Comparison of ENCODE assay signal across 15 cellular contexts in the genomic region with DNA sequence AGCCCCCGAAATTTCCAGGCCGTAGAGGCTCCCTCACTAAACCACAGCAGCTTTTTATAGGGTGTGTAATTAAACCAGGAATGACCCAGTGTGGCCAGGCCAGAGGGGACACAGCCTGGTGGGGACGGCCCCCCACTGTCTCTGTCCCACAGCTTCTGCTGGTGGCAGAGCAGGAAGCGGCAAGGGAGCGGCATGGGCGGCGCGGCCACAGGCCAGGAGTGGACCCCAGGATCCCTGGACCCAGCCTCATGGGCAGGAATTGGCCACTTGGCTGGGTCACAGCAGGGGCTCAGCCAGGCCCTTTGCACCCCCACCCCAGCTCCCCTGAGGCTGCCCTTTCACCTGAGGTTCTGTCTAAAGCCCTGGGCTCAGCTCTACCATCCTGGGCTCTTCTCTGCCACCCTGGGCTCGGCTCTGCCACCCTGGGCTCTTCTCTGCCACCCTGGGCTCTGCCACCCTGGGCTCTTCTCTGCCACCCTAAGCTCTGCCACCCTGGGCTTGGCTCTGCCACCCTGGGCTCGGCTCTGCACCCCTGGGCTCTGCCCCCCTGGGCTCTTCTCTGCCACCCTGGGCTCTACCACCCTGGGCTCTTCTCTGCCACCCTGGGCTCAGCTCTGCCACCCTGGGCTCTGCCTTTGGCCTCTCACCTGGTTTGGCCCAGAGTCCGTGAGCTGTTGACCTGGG. TPM values are rescaled to one million over a fixed set of nuclear protein-coding genes. Genes with fewer than 3 reads are reported as not detected.
A peak's percentile ranks its signal among the peaks of the same experiment; 100 is the strongest.
DNase-seq lines count a peak whose midpoint lies in the region; ATAC-seq, FAIRE-seq and TF ChIP-seq lines count a peak whose summit lies in the region.
"Had no signal": no experiment of that assay in that cellular context is flagged by ENCODE, and none has a peak within 500 bp of the region (broad histone marks: within the 10 kb centered on the region; RNA-seq: fewer than 3 reads in every experiment).

No MANE protein-coding gene starts in this region.

- in situ Hi-C loops in K562 (cut with MboI), result no loop called here
- in situ Hi-C loops in HepG2 (cut with HindIII; ENCODE audit: extremely low pct_ligation_motif_present, low pct_unique_long_range_greater_than_20kb), result no loop called here

- peaks cover 4% of the 10 kb centered on the region for H3K4me1 Mint-ChIP-seq in type B pancreatic cell (ENCODE audit: unreplicated experiment)

- no peaks in the 10 kb centered on the region for H3K27me3 Mint-ChIP-seq in type B pancreatic cell
- H3K27me3 Mint-ChIP-seq: CD4-positive, CD25-positive, alpha-beta regulatory T cell had no signal

- H3K27ac Mint-ChIP-seq in type B pancreatic cell, result peak overlapping the region; percentile 85

- TF ChIP-seq CTCF in HEK293 (tag by site-specific recombination; IDR thresholded peaks at IDR 0.05) (no peak), K562 (IDR thresholded peaks at IDR 0.05 in 2 of 3, conservative IDR thresholded peaks at IDR 0.05 in 1 of 3; ENCODE audit: insufficient read depth in 2 of 3, low read depth in 1 of 3, low read length in 3 of 3) (no peak), HepG2 (CRISPR knock-in tag; IDR thresholded peaks at IDR 0.05) (no peak), type B pancreatic cell (conservative IDR thresholded peaks at IDR 0.05) (no peak), breast epithelium (IDR thresholded peaks at IDR 0.05) (no peak)

- H2AFZ ChIP-seq in K562 (ENCODE audit: low read depth, low read length), result no peak overlapping the region
- no peak overlapping the region for H2AFZ ChIP-seq in HepG2 (ENCODE audit: low read length)

- no peak overlapping the region for H3K4me3 Mint-ChIP-seq in type B pancreatic cell
- H3K4me3 Mint-ChIP-seq: CD4-positive, CD25-positive, alpha-beta regulatory T cell had no signal

- H3K9me1 ChIP-seq in K562 (ENCODE audit: control insufficient read depth, insufficient read depth, low read length), result no peaks in the 10 kb centered on the region

- 69% methylated on average over 8 of the region's 11 CpGs for WGBS in K562 (ENCODE audit: insufficient coverage, low coverage, missing lambda C conversion rate)
- 92% methylated on average over 5 of the region's 11 CpGs for WGBS in HepG2 (ENCODE audit: low lambda C conversion rate)

- H3K4me1 ChIP-seq in HEK293 (ENCODE audit: control insufficient read depth, insufficient read depth, low read length), result no peaks in the 10 kb centered on the region
- H3K4me1 ChIP-seq in K562 (replicated peaks in 1 of 2; ENCODE audit: control insufficient read depth in 2 of 2, insufficient read depth in 2 of 2, low read length in 2 of 2), result peaks cover 0 to 50% of the 10 kb centered on the region in 2 experiments; a peak in 2 of 5 replicates
- H3K4me1 ChIP-seq in HepG2 (ENCODE audit: insufficient read depth, low read length), result no peaks in the 10 kb centered on the region
- no peaks in the 10 kb centered on the region for H3K4me1 ChIP-seq in SJCRH30
- peaks cover 3 to 7% of the 10 kb centered on the region in 2 donors for H3K4me1 ChIP-seq in breast epithelium
- H3K4me1 ChIP-seq: BE2C had no signal

- peaks cover 4% of the 10 kb centered on the region for H3K36me3 Mint-ChIP-seq in type B pancreatic cell
- H3K36me3 Mint-ChIP-seq: CD4-positive, CD25-positive, alpha-beta regulatory T cell had no signal

- CTCF ChIA-PET in HEK293 (lab: Yijun Ruan, JAX), result interaction anchor here (0.6 kb wide), 2 partner anchors 14 to 86 kb away, joined by 3 to 5 read pairs; no protein-coding TSS in a partner anchor
- CTCF ChIA-PET in K562 (lab: Yijun Ruan, JAX; ENCODE audit: low intra/inter-chr PET ratio), result no interaction called here
- CTCF ChIA-PET in HepG2 (lab: Yijun Ruan, JAX; ENCODE audit: low intra/inter-chr PET ratio, low total read pairs), result no interaction called here

- H3K27ac ChIP-seq in HEK293 (ENCODE audit: extremely low read depth, low read depth, low read length) (no peak overlapping the region), K562 (ENCODE audit: extremely low read depth, low read depth, low read length) (no peak overlapping the region), HepG2 (ENCODE audit: extremely low read length, insufficient read depth, low read length) (no peak overlapping the region), SJCRH30 (no peak overlapping the region), breast epithelium (no peak overlapping the region)
- H3K27ac ChIP-seq: A549, HL-60 had no signal

- H3K79me2 ChIP-seq in K562 (ENCODE audit: control insufficient read depth, insufficient read depth, low read length) (no peaks in the 10 kb centered on the region), HepG2 (ENCODE audit: insufficient read depth, low read length) (no peaks in the 10 kb centered on the region)

- POLR2A ChIA-PET in HEK293 (lab: Yijun Ruan, JAX) (no interaction called here), K562 (lab: Yijun Ruan, JAX) (interaction anchor here (0.6 kb wide), 2 partner anchors 43 to 346 kb away, joined by 3 read pairs; no protein-coding TSS in a partner anchor), HepG2 (lab: Yijun Ruan, JAX) (no interaction called here)

- H3K36me3 ChIP-seq in HEK293 (ENCODE audit: control insufficient read depth in 2 of 2, insufficient read depth in 1 of 2, low read length in 2 of 2), result no peaks in the 10 kb centered on the region
- H3K36me3 ChIP-seq in K562 (ENCODE audit: control insufficient read depth, insufficient read depth, low read length), result no peaks in the 10 kb centered on the region
- H3K36me3 ChIP-seq in HepG2 (replicated peaks in 1 of 2; ENCODE audit: control insufficient read depth in 1 of 2, insufficient read depth in 2 of 2, low read length in 2 of 2), result peaks cover 0 to 1% of the 10 kb centered on the region in 2 experiments; a peak in 1 of 5 replicates
- no peaks in the 10 kb centered on the region for H3K36me3 ChIP-seq in SJCRH30
- H3K36me3 ChIP-seq in breast epithelium, result no peaks in the 10 kb centered on the region
- H3K36me3 ChIP-seq: BE2C had no signal

- peaks cover 4% of the 10 kb centered on the region for H4K20me1 ChIP-seq in K562 (replicated peaks; ENCODE audit: control insufficient read depth, insufficient read depth, low read length)
- H4K20me1 ChIP-seq in HepG2 (ENCODE audit: insufficient read depth, low read length), result peaks cover 3% of the 10 kb centered on the region; the same call in 1 of the 2 replicates

- DNase-seq in K562 (ENCODE audit: extremely low read depth in 1 of 4, low spot score in 3 of 4) (no peak), HepG2 (ENCODE audit: low spot score) (no peak), type B pancreatic cell (ENCODE audit: extremely low spot score, unreplicated experiment) (no peak), SJCRH30 (no peak), breast epithelium (ENCODE audit: low spot score in 2 of 2) (no peak), foreskin melanocyte (no peak)
- DNase-seq: BE2C; CD4-positive, CD25-positive, alpha-beta regulatory T cell; DMS79; HCEC 1CT; KBM-7 had no signal

- TF ChIP-seq POLR2A in K562 (conservative IDR thresholded peaks at IDR 0.05) (no peak), HepG2 (IDR thresholded peaks at IDR 0.05; ENCODE audit: insufficient read depth in 1 of 2, low read depth in 2 of 2, low read length in 2 of 2) (no peak), breast epithelium (IDR thresholded peaks at IDR 0.05) (no peak)

- H3K4me2 ChIP-seq in K562 (ENCODE audit: insufficient read depth, low read length), result no peak overlapping the region
- H3K4me2 ChIP-seq in HepG2 (ENCODE audit: low read depth, low read length), result no peak overlapping the region
- H3K4me2 ChIP-seq: A549 had no signal

- H3K9me3 ChIP-seq in HEK293 (ENCODE audit: control insufficient read depth, insufficient read depth, low read depth, low read length) (no peaks in the 10 kb centered on the region), K562 (replicated peaks; ENCODE audit: control insufficient read depth, insufficient read depth, low read depth, low read length) (no peaks in the 10 kb centered on the region), HepG2 (ENCODE audit: low read length) (peaks cover 17% of the 10 kb centered on the region), SJCRH30 (replicated peaks) (no peaks in the 10 kb centered on the region), breast epithelium (no peaks in the 10 kb centered on the region)

- no peak for TF ChIP-seq EP300 in K562 (IDR thresholded peaks at IDR 0.05; ENCODE audit: low read length)
- TF ChIP-seq EP300 in HepG2 (IDR thresholded peaks at IDR 0.05; ENCODE audit: low read depth in 2 of 2, low read length in 2 of 2), result no peak
- TF ChIP-seq EP300 in HepG2 (CRISPR knock-in tag; IDR thresholded peaks at IDR 0.05; ENCODE audit: borderline replicate concordance), result no peak

- no peak for TF ChIP-seq RAD21 in K562 (CRISPR knock-in tag; conservative IDR thresholded peaks at IDR 0.05 in 1 of 2, IDR thresholded peaks at IDR 0.05 in 1 of 2)
- no peak for TF ChIP-seq RAD21 in HepG2 (CRISPR knock-in tag; IDR thresholded peaks at IDR 0.05)

- intact Hi-C loops in K562 (cut with micrococcal nuclease) (no loop called here), HepG2 (cut with micrococcal nuclease; ENCODE audit: unreplicated experiment) (no loop called here), breast epithelium (cut with DNase I; ENCODE audit: low total_unique reads) (loop anchor here (10.0 kb wide), 1 partner anchor 104 kb away; no protein-coding TSS in a partner anchor)

- no peaks in the 10 kb centered on the region for H3K9me3 Mint-ChIP-seq in type B pancreatic cell

- no TSS peak for BruUV-seq in K562 (replicated peaks; lab: Mats Ljungman, UMichigan)
- BruUV-seq in HepG2 (replicated peaks; lab: Mats Ljungman, UMichigan), result no TSS peak

- FAIRE-seq in K562 (lab: Jason Lieb, UNC), result no peak
- no peak for FAIRE-seq in HepG2 (lab: Jason Lieb, UNC)
- FAIRE-seq: A549, GM12891 had no signal

- H3K9ac ChIP-seq in K562 (ENCODE audit: insufficient read depth in 1 of 2, low read depth in 2 of 2, low read length in 2 of 2), result no peak overlapping the region
- H3K9ac ChIP-seq in HepG2 (ENCODE audit: insufficient read depth, low read depth, low read length), result no peak overlapping the region

- no peaks in the 10 kb centered on the region for H3K27me3 ChIP-seq in K562 (ENCODE audit: control insufficient read depth in 2 of 2, insufficient read depth in 2 of 2, low read length in 2 of 2)
- H3K27me3 ChIP-seq in HepG2 (ENCODE audit: control insufficient read depth in 1 of 2, insufficient read depth in 2 of 2, low read length in 2 of 2), result no peaks in the 10 kb centered on the region
- no peaks in the 10 kb centered on the region for H3K27me3 ChIP-seq in SJCRH30
- no peaks in the 10 kb centered on the region for H3K27me3 ChIP-seq in breast epithelium
- H3K27me3 ChIP-seq: BE2C had no signal

- H3K4me3 ChIP-seq in HEK293 (ENCODE audit: low read depth, low read length) (no peak overlapping the region), K562 (no peak overlapping the region), HepG2 (replicated peaks in 1 of 3; ENCODE audit: insufficient read depth in 1 of 3, low read depth in 2 of 3, low read length in 3 of 3) (no peak overlapping the region), SJCRH30 (no peak overlapping the region), breast epithelium (no peak overlapping the region)
- H3K4me3 ChIP-seq: A549 had no signal

- ATAC-seq in K562 (no peak), HepG2 (no peak)
- ATAC-seq: A549 had no signal

RNA-seq across cellular contexts. Expression of gene FBRSL1, which starts 39.3 kb away (rescaled TPM):
- 25.5 and 41.9 TPM in 2 replicates for total RNA-seq in K562 (2011; cell fraction: chromatin; rRNA removed; ENCODE audit: low replicate concordance)
- 25.0 and 40.7 TPM in 2 replicates for total RNA-seq in K562 (2011; cell fraction: nucleolus; rRNA removed)
- total RNA-seq in K562 (2011; cell fraction: nucleoplasm; rRNA removed), result 23.3 and 28.3 TPM in 2 replicates
- total RNA-seq in K562 (2014; rRNA removed) (21.7 and 24.6 TPM in 2 replicates), K562 (2014; rRNA removed; fragmentation: Illumina TruSeq; extraction: Trizol) (1.1 and 1.3 TPM in 2 replicates), K562 (2015; rRNA removed; fragmentation: Illumina TruSeq; extraction: Trizol) (7.3 and 12.9 TPM in 2 replicates), K562 (2021) (112 and 129 TPM in 2 replicates), HepG2 (2016; rRNA removed; fragmentation: Illumina TruSeq; extraction: Trizol) (3.7 and 7.9 TPM in 2 replicates), type B pancreatic cell (ENCODE audit: low replicate concordance) (108 TPM in 2 replicates), breast epithelium (1 to 10 TPM; 3.5 to 9.8 (median 7.2) TPM)
- polyA plus RNA-seq in K562 (2011; rRNA removed) (1.9 and 4.3 TPM in 2 replicates), K562 (2014; fragmentation: Illumina TruSeq; extraction: Trizol) (29.3 and 35.8 TPM in 2 replicates), K562 (2014; fragmentation: Nextera tagmentation; extraction: Ambion mirVana) (under 1 TPM; 0.24 to 0.29 TPM), K562 (2014; rRNA removed) (27.4 and 32.3 TPM in 2 replicates), HepG2 (2011; rRNA removed) (3.6 and 4.9 TPM in 2 replicates)
- polyA plus RNA-seq in K562 (2011; cell fraction: cytosol; rRNA removed), result 3.7 and 13.3 TPM in 2 replicates
- polyA plus RNA-seq in K562 (2011; cell fraction: nucleus; rRNA removed), result 16.7 and 51.7 TPM in 2 replicates
- polyA plus RNA-seq in K562 (2012), result 41.9 and 54.8 TPM in 2 replicates
- 0.81 and 1.8 TPM in 2 replicates for polyA minus RNA-seq in K562 (2011; rRNA and poly(A)+ RNA removed)
- 21.0 and 29.9 TPM in 2 replicates for polyA minus RNA-seq in K562 (2011; cell fraction: cytosol; rRNA and poly(A)+ RNA removed)
- polyA minus RNA-seq in K562 (2011; cell fraction: nucleus; rRNA and poly(A)+ RNA removed), result 9.0 and 9.3 TPM in 2 replicates
- 2.7 and 3.6 TPM in 2 replicates for total RNA-seq in HepG2 (2016; cell fraction: cytosol; rRNA removed; fragmentation: Illumina TruSeq; extraction: Trizol; ENCODE audit: low read depth)
- 5.4 and 6.9 TPM in 2 replicates for total RNA-seq in HepG2 (2016; cell fraction: insoluble cytoplasmic fraction; rRNA removed; fragmentation: Illumina TruSeq; extraction: Trizol)
- total RNA-seq in HepG2 (2016; cell fraction: membrane; rRNA removed; fragmentation: Illumina TruSeq; extraction: Trizol), result 7.0 and 9.3 TPM in 2 replicates
- 10.9 and 11.0 TPM in 2 replicates for total RNA-seq in HepG2 (2016; cell fraction: nucleus; rRNA removed; fragmentation: Illumina TruSeq; extraction: Trizol)
- polyA plus RNA-seq in HepG2 (2011; cell fraction: cytosol; rRNA removed), result 3.0 and 6.0 TPM in 2 replicates
- polyA plus RNA-seq in HepG2 (2011; cell fraction: nucleus; rRNA removed), result 50.9 and 76.3 TPM in 2 replicates
- polyA plus RNA-seq in HepG2 (2012), result 25.5 and 31.0 TPM in 2 replicates
- polyA plus RNA-seq in HepG2 (2016; cell fraction: cytosol; fragmentation: Illumina TruSeq; extraction: Trizol; ENCODE audit: low read depth), result 5.9 and 6.4 TPM in 2 replicates
- polyA plus RNA-seq in HepG2 (2016; cell fraction: insoluble cytoplasmic fraction; fragmentation: Illumina TruSeq; extraction: Trizol; ENCODE audit: low read depth), result 20.0 and 28.2 TPM in 2 replicates
- 20.5 and 23.8 TPM in 2 replicates for polyA plus RNA-seq in HepG2 (2016; cell fraction: membrane; fragmentation: Illumina TruSeq; extraction: Trizol; ENCODE audit: low read depth)
- polyA plus RNA-seq in HepG2 (2016; cell fraction: nucleus; fragmentation: Illumina TruSeq; extraction: Trizol; ENCODE audit: insufficient read depth, low read depth), result 64.1 and 69.3 TPM in 2 replicates
- polyA minus RNA-seq in HepG2 (2011; rRNA and poly(A)+ RNA removed; ENCODE audit: low replicate concordance), result 3.8 and 7.6 TPM in 2 replicates
- 17.3 and 28.7 TPM in 2 replicates for polyA minus RNA-seq in HepG2 (2011; cell fraction: cytosol; rRNA and poly(A)+ RNA removed)
- 8.5 and 11.2 TPM in 2 replicates for polyA minus RNA-seq in HepG2 (2011; cell fraction: nucleus; rRNA and poly(A)+ RNA removed)
- 15.6 and 15.7 TPM in 2 replicates for total RNA-seq in SJCRH30 (2014; rRNA removed; shearing (Covaris generic))
